ENCODE assay signal across 8 cellular contexts in genomic region chr18:9951022-9951859, GRCh38. TPM values are rescaled to one million over a fixed set of nuclear protein-coding genes. Genes with fewer than 3 reads are reported as not detected.
A peak's percentile ranks its signal among the peaks of the same experiment; 100 is the strongest.
DNase-seq lines count a peak whose midpoint lies in the region; ATAC-seq and TF ChIP-seq lines count a peak whose summit lies in the region.

No MANE protein-coding gene starts in this region.

- CTCF ChIA-PET in MCF 10A (lab: Yijun Ruan, JAX) = interaction anchor here (0.5 to 3.1 kb wide), 36 partner anchors 9 to 1228 kb away, joined by 3 to 16 read pairs (median 4); no protein-coding TSS in a partner anchor

- TF ChIP-seq EP300 in tibial nerve (IDR thresholded peaks at IDR 0.05) = peak in 1 of 2 donors; percentile 14

- DNase-seq in CD14-positive monocyte (ENCODE audit: low spot score) (no peak), NCI-H82 treated with DMSO at 0.1 percent for 48 hours (lab: John Stamatoyannopoulos, UW; ENCODE audit: unreplicated experiment) (peak; percentile 16), MCF 10A (ENCODE audit: unreplicated experiment) (peak; percentile 70), kidney epithelial cell (ENCODE audit: low read depth) (peak; percentile 35), tibial nerve (ENCODE audit: low spot score in 2 of 2) (peak in 1 of 2 donors; percentile 27), NCI-H2107 treated with DMSO at 0.1 percent for 48 hours (lab: John Stamatoyannopoulos, UW; ENCODE audit: unreplicated experiment) (no peak)
- no peak for DNase-seq in activated T-cell treated with anti-CD3 and anti-CD28 coated beads, Interleukin-2, amount 50 U/mL, for 1 hour

- H3K27ac ChIP-seq in tibial nerve = no peak overlapping the region

- no peaks in the 10 kb centered on the region for H3K9me3 Mint-ChIP-seq in CD14-positive monocyte
- H3K9me3 Mint-ChIP-seq in MCF 10A (ENCODE audit: unreplicated experiment) = no peaks in the 10 kb centered on the region

- peak; percentile 72 for TF ChIP-seq CTCF in CD14-positive monocyte (IDR thresholded peaks at IDR 0.05)
- TF ChIP-seq CTCF in MCF 10A (IDR thresholded peaks at IDR 0.05; ENCODE audit: unreplicated experiment) = peak; percentile 67
- TF ChIP-seq CTCF in kidney epithelial cell (IDR thresholded peaks at IDR 0.05; ENCODE audit: insufficient read depth, low read length, poor library complexity, severe bottlenecking) = peak; percentile 64
- peak; percentile 31 to 58 (median 47) for TF ChIP-seq CTCF in tibial nerve (IDR thresholded peaks at IDR 0.05)

- no peaks in the 10 kb centered on the region for H3K9me3 ChIP-seq in tibial nerve

- H3K27me3 ChIP-seq in kidney epithelial cell (ENCODE audit: control insufficient read depth, insufficient read depth, low read length) (no peaks in the 10 kb centered on the region), tibial nerve (no peaks in the 10 kb centered on the region)

- peak; percentile 48 for ATAC-seq in GM18909 (IDR thresholded peaks at IDR 0.05; ENCODE audit: poor library complexity, unreplicated experiment)

- H3K27ac Mint-ChIP-seq in CD14-positive monocyte = peak overlapping the region in 5 of 7 donors; percentile 31 to 72 (median 57)
- H3K27ac Mint-ChIP-seq in MCF 10A (ENCODE audit: low read depth, unreplicated experiment) = peak overlapping the region; percentile 64

- no peak for TF ChIP-seq POLR2A in tibial nerve (IDR thresholded peaks at IDR 0.05)

- WGBS in tibial nerve, 2 donors = 56 to 59% methylated on average over 9 of the region's 9 CpGs

- H3K36me3 Mint-ChIP-seq in CD14-positive monocyte (peaks cover 64 to 87% of the 10 kb centered on the region in 2 donors), MCF 10A (ENCODE audit: insufficient read depth, unreplicated experiment) (peaks cover 77% of the 10 kb centered on the region)

- POLR2A ChIA-PET in MCF 10A (lab: Yijun Ruan, JAX) = interaction anchor here (0.5 to 3.3 kb wide), 6 partner anchors 36 to 575 kb away, joined by 3 to 14 read pairs (median 4); partner anchors contain the start of genes NAPG and VAPA

- H3K36me3 ChIP-seq in kidney epithelial cell (ENCODE audit: control insufficient read depth, insufficient read depth, low read length) (peaks cover 3% of the 10 kb centered on the region), tibial nerve (peaks cover 0 to 69% (median 0%) of the 10 kb centered on the region in 3 donors)

- no TSS peak for BruUV-seq in MCF 10A (replicated peaks; lab: Mats Ljungman, UMichigan)

- peaks cover 0 to 2% (median under 1%) of the 10 kb centered on the region in 3 donors for H3K27me3 Mint-ChIP-seq in CD14-positive monocyte (ENCODE audit: low read depth in 3 of 3)
- H3K27me3 Mint-ChIP-seq in MCF 10A (ENCODE audit: insufficient read depth, unreplicated experiment) = no peaks in the 10 kb centered on the region

- peaks cover 18% of the 10 kb centered on the region for H3K4me1 Mint-ChIP-seq in CD14-positive monocyte
- H3K4me1 Mint-ChIP-seq in MCF 10A (ENCODE audit: insufficient read depth, unreplicated experiment) = peaks cover 33% of the 10 kb centered on the region

- H3K4me3 Mint-ChIP-seq in CD14-positive monocyte (no peak overlapping the region), MCF 10A (ENCODE audit: unreplicated experiment) (no peak overlapping the region)

- peaks cover 0 to 24% (median 5%) of the 10 kb centered on the region in 4 donors for H3K4me1 ChIP-seq in tibial nerve

- H3K4me3 ChIP-seq in kidney epithelial cell (ENCODE audit: low read depth, low read length) (no peak overlapping the region), tibial nerve (no peak overlapping the region)

- intact Hi-C loops in CD14-positive monocyte (cut with micrococcal nuclease) = no loop called here
- intact Hi-C loops in MCF 10A (cut with micrococcal nuclease) = loop anchor here (1.0 to 5.0 kb wide), 2 partner anchors 267 to 374 kb away; no protein-coding TSS in a partner anchor

RNA-seq across cellular contexts. Expression of gene VAPA, which starts 37.4 kb away (rescaled TPM):
- polyA plus RNA-seq in CD14-positive monocyte = 100 to 1,000 TPM; 334 to 393 TPM
- total RNA-seq in MCF 10A (2022) (247 and 286 TPM in 2 replicates), kidney epithelial cell (169 and 173 TPM in 2 replicates), tibial nerve (100 to 1,000 TPM; 208 to 233 (median 221) TPM)

Comparison
In these comparisons a context has a peak if more than half of its experiments do, and no peak if none do; other contexts are left out.
1. DNase-seq: peak in NCI-H82 treated with DMSO at 0.1 percent for 48 hours (single experiment), MCF 10A (single experiment) and kidney epithelial cell (single experiment); none in CD14-positive monocyte (single experiment), NCI-H2107 treated with DMSO at 0.1 percent for 48 hours (single experiment) and activated T-cell treated with anti-CD3 and anti-CD28 coated beads, Interleukin-2, amount 50 U/mL, for 1 hour (single experiment).
2. Peak in every context shown above with its lines, with median percentiles within 50 percentile points of each other: CTCF ChIP-seq.